Comparison of ENCODE assay signal across 2 cellular contexts in genomic region chr6:14046476-14047068, GRCh38.
A peak's percentile ranks its signal among the peaks of the same experiment; 100 is the strongest.
TF ChIP-seq lines count a peak whose summit lies in the region.

No MANE protein-coding gene starts in this region.

TF ChIP-seq in SK-N-SH, 30 proteins besides CTCF, POLR2A, EP300 and RAD21:
- TF ChIP-seq SIN3A (IDR thresholded peaks at IDR 0.05; ENCODE audit: borderline replicate concordance, low read depth, low read length) = no peak
- TF ChIP-seq SMC3 (IDR thresholded peaks at IDR 0.05; ENCODE audit: low read depth, low read length) = peak; percentile 65
- no peak for TF ChIP-seq NFIC (IDR thresholded peaks at IDR 0.05; ENCODE audit: borderline replicate concordance)

TF ChIP-seq in GM12878, 131 proteins besides CTCF, POLR2A, EP300 and RAD21:
- TF ChIP-seq SMC3 (IDR thresholded peaks at IDR 0.05; ENCODE audit: borderline replicate concordance, low read length) (peak; percentile 66), STAT1 (conservative IDR thresholded peaks at IDR 0.05) (no peak), YY1 (IDR thresholded peaks at IDR 0.05; ENCODE audit: low read depth, low read length) (0 out of 2 replicates have a peak, but pooled peaks have one; percentile 30)
